In genomic region chr4:79292008-79292407, GRCh38 we compare ENCODE assay signal across 36 cellular contexts. TPM values are rescaled to one million over a fixed set of nuclear protein-coding genes. Genes with fewer than 3 reads are reported as not detected.
DNase-seq lines count a peak whose midpoint lies in the region; ATAC-seq and TF ChIP-seq lines count a peak whose summit lies in the region.
"Had no signal": no experiment of that assay in that cellular context is flagged by ENCODE, and none has a peak within 500 bp of the region (broad histone marks: within the 10 kb centered on the region; RNA-seq: fewer than 3 reads in every experiment).

No MANE protein-coding gene starts in this region.

- H3K4me1 Mint-ChIP-seq in GM23338, result no peaks in the 10 kb centered on the region
- H3K4me1 Mint-ChIP-seq in naive thymus-derived CD4-positive, alpha-beta T cell, result no peaks in the 10 kb centered on the region
- H3K4me1 Mint-ChIP-seq: CD4-positive, alpha-beta memory T cell; natural killer cell had no signal

- intact Hi-C loops in cardiac septum (cut with DNase I), result no loop called here
- intact Hi-C loops in naive thymus-derived CD4-positive, alpha-beta T cell (cut with micrococcal nuclease), result no loop called here

- TF ChIP-seq CTCF in GM23338 (conservative IDR thresholded peaks at IDR 0.05; ENCODE audit: low read depth in 2 of 2), result no peak

- H2AFZ ChIP-seq in GM23338, result no peak overlapping the region
- H2AFZ ChIP-seq: GM23248 had no signal

- no peak overlapping the region for H3K27ac Mint-ChIP-seq in GM23338
- no peak overlapping the region for H3K27ac Mint-ChIP-seq in naive thymus-derived CD4-positive, alpha-beta T cell
- H3K27ac Mint-ChIP-seq: activated T-cell treated with anti-CD3 and anti-CD28 coated beads, Interleukin-2, amount 50 U/mL, for 24 hours; CD4-positive, alpha-beta memory T cell; endodermal cell; natural killer cell had no signal

- H3K27ac ChIP-seq in GM23338 (ENCODE audit: low read depth), result no peak overlapping the region
- H3K27ac ChIP-seq in naive thymus-derived CD4-positive, alpha-beta T cell (ENCODE audit: low read depth, low read length), result no peak overlapping the region
- H3K27ac ChIP-seq: 22Rv1, GM23248, heart left ventricle, Peyer's patch, thoracic aorta, VCaP had no signal

- H3K9me3 ChIP-seq in naive thymus-derived CD4-positive, alpha-beta T cell (ENCODE audit: control insufficient read depth in 2 of 3, low read length in 3 of 3), result no peaks in the 10 kb centered on the region
- H3K9me3 ChIP-seq: heart left ventricle, Peyer's patch, thoracic aorta had no signal

- peak; percentile 9 for DNase-seq in COLO829 (ENCODE audit: low spot score)
- DNase-seq in GM23338 (ENCODE audit: low spot score), result no peak
- no peak for DNase-seq in cardiac septum (ENCODE audit: low spot score)
- no peak for DNase-seq in naive thymus-derived CD4-positive, alpha-beta T cell
- DNase-seq in NCI-H510A (lab: John Stamatoyannopoulos, UW), result no peak
- DNase-seq: activated CD4-positive, alpha-beta T cell treated with anti-CD3 and anti-CD28 coated beads for 4 hours; activated gamma-delta T cell; activated T-cell treated with anti-CD3 and anti-CD28 coated beads, Interleukin-2, amount 50 U/mL, for 24 hours; caudate nucleus; CD4-positive, alpha-beta memory T cell; endodermal cell; foreskin fibroblast; GM23248; heart left ventricle; midbrain; natural killer cell; NCI-H1092 treated with DMSO at 0.1 percent for 48 hours; NCI-H1930; NCI-H526 treated with DMSO at 0.1 percent for 48 hours; occipital lobe; Peyer's patch; SHP77 treated with DMSO at 0.1 percent for 48 hours; stimulated activated naive CD8-positive, alpha-beta T cell treated with anti-CD3 and anti-CD28 coated beads, Interleukin-15, Interleukin-2, amounts not matched to agents 100 U/mL and 50 U/mL, for 24 hours had no signal

- no peaks in the 10 kb centered on the region for H4K20me1 ChIP-seq in GM23338 (replicated peaks; ENCODE audit: insufficient read depth)

- no peak overlapping the region for H3K4me3 Mint-ChIP-seq in GM23338
- H3K4me3 Mint-ChIP-seq in naive thymus-derived CD4-positive, alpha-beta T cell, result no peak overlapping the region
- H3K4me3 Mint-ChIP-seq: activated T-cell treated with anti-CD3 and anti-CD28 coated beads, Interleukin-2, amount 50 U/mL, for 24 hours; CD4-positive, alpha-beta memory T cell; endodermal cell; natural killer cell had no signal

- H3K27me3 Mint-ChIP-seq in GM23338 (ENCODE audit: insufficient read depth, low read depth, poor library complexity), result no peaks in the 10 kb centered on the region
- H3K27me3 Mint-ChIP-seq in naive thymus-derived CD4-positive, alpha-beta T cell, result peaks cover 0 to 3% (median 0%) of the 10 kb centered on the region in 5 donors
- H3K27me3 Mint-ChIP-seq: CD4-positive, alpha-beta memory T cell had no signal

- no peaks in the 10 kb centered on the region for H3K36me3 Mint-ChIP-seq in GM23338 (ENCODE audit: low read depth)
- no peaks in the 10 kb centered on the region for H3K36me3 Mint-ChIP-seq in naive thymus-derived CD4-positive, alpha-beta T cell
- H3K36me3 Mint-ChIP-seq: CD4-positive, alpha-beta memory T cell; natural killer cell had no signal

- CTCF ChIA-PET in naive thymus-derived CD4-positive, alpha-beta T cell (lab: Charles Lee), result no interaction called here

- no peaks in the 10 kb centered on the region for H3K4me1 ChIP-seq in GM23338 (ENCODE audit: insufficient read depth)
- H3K4me1 ChIP-seq in naive thymus-derived CD4-positive, alpha-beta T cell (ENCODE audit: control insufficient read depth in 2 of 2, insufficient read depth in 2 of 2, low read length in 2 of 2), result no peaks in the 10 kb centered on the region
- H3K4me1 ChIP-seq: heart left ventricle, Peyer's patch had no signal

- no peak overlapping the region for H3K4me3 ChIP-seq in GM23338
- H3K4me3 ChIP-seq in naive thymus-derived CD4-positive, alpha-beta T cell (ENCODE audit: low read length), result no peak overlapping the region
- H3K4me3 ChIP-seq: GM23248, heart left ventricle, Peyer's patch, thoracic aorta had no signal

- H3K9me3 Mint-ChIP-seq in GM23338, result no peaks in the 10 kb centered on the region
- no peaks in the 10 kb centered on the region for H3K9me3 Mint-ChIP-seq in naive thymus-derived CD4-positive, alpha-beta T cell
- H3K9me3 Mint-ChIP-seq: activated T-cell treated with anti-CD3 and anti-CD28 coated beads, Interleukin-2, amount 50 U/mL, for 24 hours had no signal

- POLR2A ChIA-PET in naive thymus-derived CD4-positive, alpha-beta T cell (lab: Charles Lee), result no interaction called here

- no peaks in the 10 kb centered on the region for H3F3A ChIP-seq in GM23338 (replicated peaks; ENCODE audit: low read depth)

- no peaks in the 10 kb centered on the region for H3K79me2 ChIP-seq in GM23338 (replicated peaks; ENCODE audit: insufficient read depth)

- peak; percentile 58 for ATAC-seq in GM18870 (IDR thresholded peaks at IDR 0.05; ENCODE audit: unreplicated experiment)
- ATAC-seq in GM21717 (IDR thresholded peaks at IDR 0.05; ENCODE audit: unreplicated experiment), result peak; percentile 69
- peak; percentile 73 for ATAC-seq in HG03039 (IDR thresholded peaks at IDR 0.05; ENCODE audit: unreplicated experiment)
- no peak for ATAC-seq in GM23338
- no peak for ATAC-seq in naive thymus-derived CD4-positive, alpha-beta T cell
- ATAC-seq: heart left ventricle; natural killer cell; stimulated activated naive CD8-positive, alpha-beta T cell treated with anti-CD3 and anti-CD28 coated beads, Interleukin-15, Interleukin-2, amounts not matched to agents 100 U/mL and 50 U/mL, for 24 hours had no signal

- peaks cover 2% of the 10 kb centered on the region; the same call in 1 of the 2 replicates for H3K9me2 ChIP-seq in GM23338 (ENCODE audit: insufficient read depth)

- no peaks in the 10 kb centered on the region for H3K36me3 ChIP-seq in GM23338 (ENCODE audit: insufficient read depth)
- H3K36me3 ChIP-seq in naive thymus-derived CD4-positive, alpha-beta T cell (ENCODE audit: control insufficient read depth in 2 of 3, insufficient read depth in 3 of 3, low read length in 3 of 3), result no peaks in the 10 kb centered on the region
- H3K36me3 ChIP-seq: heart left ventricle, Peyer's patch, thoracic aorta had no signal

- no peak overlapping the region for H3K4me2 ChIP-seq in GM23338

- no peaks in the 10 kb centered on the region for H3K27me3 ChIP-seq in GM23338 (ENCODE audit: insufficient read depth)
- no peaks in the 10 kb centered on the region for H3K27me3 ChIP-seq in naive thymus-derived CD4-positive, alpha-beta T cell (ENCODE audit: control insufficient read depth in 2 of 2, insufficient read depth in 2 of 2, low read length in 2 of 2)
- H3K27me3 ChIP-seq: heart left ventricle, Peyer's patch had no signal

TF ChIP-seq in GM23338, 12 proteins besides CTCF, POLR2A, EP300 and RAD21 (continues in another document):
- TF ChIP-seq POLR2AphosphoS5 (IDR thresholded peaks at IDR 0.05; ENCODE audit: low read depth) (no peak), REST (IDR thresholded peaks at IDR 0.05; ENCODE audit: unreplicated experiment) (no peak), STAT1 (IDR thresholded peaks at IDR 0.05; ENCODE audit: unreplicated experiment) (no peak), EZH2 (IDR thresholded peaks at IDR 0.05; ENCODE audit: low read depth, unreplicated experiment) (no peak), ZNF331 (CRISPR knock-in tag; IDR thresholded peaks at IDR 0.05; ENCODE audit: low read depth) (no peak)

RNA-seq across cellular contexts. Expression of gene NAA11, which starts 33.9 kb away (rescaled TPM):
- total RNA-seq in GM23338 (2014; rRNA removed; shearing (Covaris generic)), result not detected in 2 replicates
- polyA plus RNA-seq in GM23338 (2016; fragmentation: Nextera tagmentation; extraction: Ambion mirVana), result not detected in 2 replicates
- total RNA-seq in cardiac septum, result not detected
- not detected for total RNA-seq in naive thymus-derived CD4-positive, alpha-beta T cell
- polyA plus RNA-seq in naive thymus-derived CD4-positive, alpha-beta T cell, result not detected
- total RNA-seq: activated CD8-positive, alpha-beta memory T cell treated with anti-CD3 and anti-CD28 coated beads for 36 hours; astrocyte; CD4-positive, alpha-beta memory T cell; endodermal cell; esophagus mucosa; GM23248; heart left ventricle; HT-29; kidney epithelial cell; lower leg skin; natural killer cell; occipital lobe; Peyer's patch; pulmonary artery endothelial cell; thoracic aorta had no signal
- polyA plus RNA-seq: CD4-positive, alpha-beta memory T cell; GM23248; heart left ventricle had no signal

Comparison
In these comparisons a context has a peak if more than half of its experiments do, and no peak if none do; other contexts are left out.
1. ATAC-seq: peak in GM18870 (single experiment), GM21717 (single experiment) and HG03039 (single experiment); none in GM23338 (single experiment) and naive thymus-derived CD4-positive, alpha-beta T cell (single experiment).